In genomic region chr13:33016414-33017409, GRCh38 we compare ENCODE assay signal across 8 cellular contexts.
DNase-seq lines count a peak whose midpoint lies in the region; ATAC-seq, FAIRE-seq and TF ChIP-seq lines count a peak whose summit lies in the region.

KL (plus strand) TSS chr13:33016423; CDS start chr13:33016441, 18 bp downstream.

- H3K27me3 ChIP-seq in HUES6 (ENCODE audit: control insufficient read depth, insufficient read depth, low read length) (peaks cover 86% of the 10 kb centered on the region), brain microvascular endothelial cell (replicated peaks) (peaks cover 19% of the 10 kb centered on the region)

- no peaks in the 10 kb centered on the region for H3K36me3 Mint-ChIP-seq in stimulated activated naive B cell treated with anti-CD40 and anti-IgM and Interleukin-4, amounts not matched to agents 10 μg/mL and 1 μg/mL and 100 μg/mL, for 72 hours

- H3K4me1 Mint-ChIP-seq in stimulated activated naive B cell treated with anti-CD40 and anti-IgM and Interleukin-4, amounts not matched to agents 10 μg/mL and 1 μg/mL and 100 μg/mL, for 72 hours = peaks cover 11 to 20% of the 10 kb centered on the region in 2 donors

- peak within 1 kb of the TSS; percentile 20 for H3K9ac ChIP-seq in HUES6 (ENCODE audit: low read length)

- DNase-seq in AG09309 (ENCODE audit: low read depth) (no peak), brain microvascular endothelial cell (no peak), kidney tubule cell (ENCODE audit: low spot score) (peak; percentile 60), H54 (ENCODE audit: insufficient read length, low spot score) (no peak), HPDE6-E6E7 (ENCODE audit: extremely low spot score) (no peak)
- no peak for DNase-seq in stimulated activated naive B cell treated with anti-CD40 and anti-IgM and Interleukin-4, amounts not matched to agents 10 μg/mL and 1 μg/mL and 100 μg/mL, for 72 hours

- TF ChIP-seq CTCF in AG09309 (IDR thresholded peaks at IDR 0.05; ENCODE audit: control insufficient read depth, insufficient read depth, low read depth, low read length, missing control alignments) (no peak), brain microvascular endothelial cell (IDR thresholded peaks at IDR 0.05; ENCODE audit: low read depth, low read length, missing control alignments) (peak; percentile 1)

- H3K9me3 ChIP-seq in HUES6 (ENCODE audit: control insufficient read depth, insufficient read depth, low read depth, low read length) = no peaks in the 10 kb centered on the region

- no peaks in the 10 kb centered on the region for H3K4me1 ChIP-seq in HUES6 (ENCODE audit: control insufficient read depth, insufficient read depth, low read length)

- ATAC-seq in GM18909 (IDR thresholded peaks at IDR 0.05; ENCODE audit: poor library complexity, unreplicated experiment) = peak; percentile 45
- peak; percentile 35 to 45 for ATAC-seq in stimulated activated naive B cell treated with anti-CD40 and anti-IgM and Interleukin-4, amounts not matched to agents 10 μg/mL and 1 μg/mL and 100 μg/mL, for 72 hours (replicated peaks)

- no peak for TF ChIP-seq POLR2A in H54 (IDR thresholded peaks at IDR 0.05; ENCODE audit: low read depth, low read length)

- in situ Hi-C loops in brain microvascular endothelial cell (cut with HindIII; ENCODE audit: low pct_ligation_motif_present, low sequenced_read_pairs) = no loop called here

- peak within 1 kb of the TSS; percentile 53 for H3K27ac Mint-ChIP-seq in stimulated activated naive B cell treated with anti-CD40 and anti-IgM and Interleukin-4, amounts not matched to agents 10 μg/mL and 1 μg/mL and 100 μg/mL, for 72 hours

- no peak for FAIRE-seq in H54 (lab: Jason Lieb, UNC)

- H3K27me3 Mint-ChIP-seq in stimulated activated naive B cell treated with anti-CD40 and anti-IgM and Interleukin-4, amounts not matched to agents 10 μg/mL and 1 μg/mL and 100 μg/mL, for 72 hours = peaks cover 58 to 76% of the 10 kb centered on the region in 2 donors

- no peaks in the 10 kb centered on the region for H3K36me3 ChIP-seq in HUES6 (ENCODE audit: control insufficient read depth, insufficient read depth, low read length)
- H3K36me3 ChIP-seq in brain microvascular endothelial cell (replicated peaks) = no peaks in the 10 kb centered on the region

- no peaks in the 10 kb centered on the region for H3K9me3 Mint-ChIP-seq in stimulated activated naive B cell treated with anti-CD40 and anti-IgM and Interleukin-4, amounts not matched to agents 10 μg/mL and 1 μg/mL and 100 μg/mL, for 72 hours

- H3K4me3 ChIP-seq in AG09309 (ENCODE audit: control insufficient read depth, low read depth, low read length) = peak within 1 kb of the TSS; percentile 13
- H3K4me3 ChIP-seq in HUES6 (ENCODE audit: low read depth, low read length) = peak within 1 kb of the TSS; percentile 67
- H3K4me3 ChIP-seq in brain microvascular endothelial cell (ENCODE audit: low read depth, low read length) = peak within 1 kb of the TSS; percentile 50

- peak within 1 kb of the TSS; percentile 76 to 83 for H3K4me3 Mint-ChIP-seq in stimulated activated naive B cell treated with anti-CD40 and anti-IgM and Interleukin-4, amounts not matched to agents 10 μg/mL and 1 μg/mL and 100 μg/mL, for 72 hours

- H3K27ac ChIP-seq in HUES6 (ENCODE audit: low read depth, low read length) (no peak within 1 kb of the TSS), brain microvascular endothelial cell (no peak within 1 kb of the TSS)

Comparison
In these comparisons a context has a peak if more than half of its experiments do, and no peak if none do; other contexts are left out.
1. H3K4me3 ChIP-seq: peak in every context shown above with its lines; median percentile 67 in HUES6; 50 in brain microvascular endothelial cell; 13 in AG09309.